Comparison of ENCODE assay signal across 1 cellular context in genomic region chr5:57692582-57693487, GRCh38.
A peak's percentile ranks its signal among the peaks of the same experiment; 100 is the strongest.
TF ChIP-seq lines count a peak whose summit lies in the region.

No MANE protein-coding gene starts in this region.

TF ChIP-seq in HepG2, 621 proteins besides CTCF, POLR2A, EP300 and RAD21 (continued from another document and continues in another):
- TF ChIP-seq ZNF513 (CRISPR knock-in tag; conservative IDR thresholded peaks at IDR 0.05) (no peak), ZBED4 (CRISPR knock-in tag; IDR thresholded peaks at IDR 0.05; ENCODE audit: borderline replicate concordance) (no peak), HMG20A (CRISPR knock-in tag; IDR thresholded peaks at IDR 0.05; ENCODE audit: borderline replicate concordance) (peak; percentile 87), YEATS2 (CRISPR knock-in tag; IDR thresholded peaks at IDR 0.05; ENCODE audit: borderline replicate concordance) (no peak), ZNF567 (CRISPR knock-in tag; IDR thresholded peaks at IDR 0.05; ENCODE audit: borderline replicate concordance) (no peak), ATF7 (IDR thresholded peaks at IDR 0.05) (0 out of 2 replicates have a peak, but pooled peaks have one; percentile 14), ATF7 (CRISPR knock-in tag; IDR thresholded peaks at IDR 0.05) (peak; percentile 41; the same call in 1 of the 2 replicates), ZNF639 (CRISPR knock-in tag; conservative IDR thresholded peaks at IDR 0.05) (no peak), ZNF207 (IDR thresholded peaks at IDR 0.05; ENCODE audit: borderline replicate concordance) (no peak), ZNF180 (CRISPR knock-in tag; IDR thresholded peaks at IDR 0.05; ENCODE audit: borderline replicate concordance, low read depth) (no peak), ZNF362 (CRISPR knock-in tag; IDR thresholded peaks at IDR 0.05; ENCODE audit: borderline replicate concordance) (no peak), ZNF510 (CRISPR knock-in tag; IDR thresholded peaks at IDR 0.05; ENCODE audit: low read depth) (no peak), MEIS1 (CRISPR knock-in tag; IDR thresholded peaks at IDR 0.05; ENCODE audit: borderline replicate concordance) (no peak), HINFP (CRISPR knock-in tag; IDR thresholded peaks at IDR 0.05; ENCODE audit: low read depth) (no peak), MXD4 (CRISPR knock-in tag; IDR thresholded peaks at IDR 0.05) (no peak), BCL6 (CRISPR knock-in tag; IDR thresholded peaks at IDR 0.05) (peak; percentile 46), THAP8 (CRISPR knock-in tag; IDR thresholded peaks at IDR 0.05; ENCODE audit: borderline replicate concordance) (no peak), KDM1A (CRISPR knock-in tag; IDR thresholded peaks at IDR 0.05) (0 out of 2 replicates have a peak, but pooled peaks have one; percentile 53), MIXL1 (CRISPR knock-in tag; IDR thresholded peaks at IDR 0.05) (peak; percentile 45; the same call in 1 of the 2 replicates), ATF6 (CRISPR knock-in tag; conservative IDR thresholded peaks at IDR 0.05) (no peak), ZNF747 (CRISPR knock-in tag; IDR thresholded peaks at IDR 0.05; ENCODE audit: borderline replicate concordance) (no peak), CEBPG (CRISPR knock-in tag; IDR thresholded peaks at IDR 0.05) (peak; percentile 55), BRCA1 (CRISPR knock-in tag; IDR thresholded peaks at IDR 0.05) (no peak), SPEN (CRISPR knock-in tag; IDR thresholded peaks at IDR 0.05; ENCODE audit: low read depth) (no peak), ARID2 (CRISPR knock-in tag; IDR thresholded peaks at IDR 0.05; ENCODE audit: borderline replicate concordance) (no peak), RBM22 (optimal IDR thresholded peaks at IDR 0.05; ENCODE audit: low read length) (no peak), UBTF (CRISPR knock-in tag; IDR thresholded peaks at IDR 0.05) (no peak), KMT2B (CRISPR knock-in tag; IDR thresholded peaks at IDR 0.05) (peak; percentile 60; the same call in 1 of the 2 replicates), CSRNP2 (CRISPR knock-in tag; conservative IDR thresholded peaks at IDR 0.05; ENCODE audit: low read depth) (no peak), SIN3B (IDR thresholded peaks at IDR 0.05; ENCODE audit: low read length) (no peak), ZNF138 (CRISPR knock-in tag; IDR thresholded peaks at IDR 0.05; ENCODE audit: low read depth) (no peak), ZNF574 (CRISPR knock-in tag; IDR thresholded peaks at IDR 0.05) (peak; percentile 56), FOXA1 (IDR thresholded peaks at IDR 0.05) (no peak), FOXA1 (CRISPR knock-in tag; IDR thresholded peaks at IDR 0.05) (no peak), ZNF552 (CRISPR knock-in tag; IDR thresholded peaks at IDR 0.05; ENCODE audit: borderline replicate concordance) (no peak), MLX (CRISPR knock-in tag; IDR thresholded peaks at IDR 0.05) (no peak), ZNF18 (CRISPR knock-in tag; IDR thresholded peaks at IDR 0.05; ENCODE audit: insufficient replicate concordance) (peak; percentile 70)
